Comparison of ENCODE assay signal across 1 cellular context in the genomic region with DNA sequence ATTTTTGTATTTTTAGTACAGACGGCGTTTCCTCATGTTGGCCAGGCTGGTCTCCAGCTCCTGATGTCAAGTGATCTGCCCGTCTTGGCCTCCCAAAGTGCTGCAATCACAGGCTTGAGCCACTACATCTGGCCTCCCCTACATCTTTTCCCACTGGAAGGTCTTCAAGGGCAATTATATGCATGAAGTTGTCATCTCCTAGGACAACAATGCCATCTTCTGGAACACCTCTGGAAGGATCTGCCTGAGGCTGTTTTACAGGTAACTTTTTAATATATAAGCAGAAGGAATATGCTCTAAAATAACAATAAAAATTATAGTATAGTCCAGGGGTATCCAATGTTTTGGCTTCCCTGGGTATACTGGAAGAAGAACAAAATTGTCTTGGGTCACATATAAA.
TF ChIP-seq lines count a peak whose summit lies in the region.

No MANE protein-coding gene starts in this region.

TF ChIP-seq in K562, 482 proteins besides CTCF, POLR2A, EP300 and RAD21 (continued from another document):
- TF ChIP-seq, protein P1, sequence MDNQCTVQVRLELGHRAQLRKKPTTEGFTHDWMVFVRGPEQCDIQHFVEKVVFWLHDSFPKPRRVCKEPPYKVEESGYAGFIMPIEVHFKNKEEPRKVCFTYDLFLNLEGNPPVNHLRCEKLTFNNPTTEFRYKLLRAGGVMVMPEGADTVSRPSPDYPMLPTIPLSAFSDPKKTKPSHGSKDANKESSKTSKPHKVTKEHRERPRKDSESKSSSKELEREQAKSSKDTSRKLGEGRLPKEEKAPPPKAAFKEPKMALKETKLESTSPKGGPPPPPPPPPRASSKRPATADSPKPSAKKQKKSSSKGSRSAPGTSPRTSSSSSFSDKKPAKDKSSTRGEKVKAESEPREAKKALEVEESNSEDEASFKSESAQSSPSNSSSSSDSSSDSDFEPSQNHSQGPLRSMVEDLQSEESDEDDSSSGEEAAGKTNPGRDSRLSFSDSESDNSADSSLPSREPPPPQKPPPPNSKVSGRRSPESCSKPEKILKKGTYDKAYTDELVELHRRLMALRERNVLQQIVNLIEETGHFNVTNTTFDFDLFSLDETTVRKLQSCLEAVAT (IDR thresholded peaks at IDR 0.05) = no peak
- no peak for TF ChIP-seq FOSL1 (tag; conservative IDR thresholded peaks at IDR 0.05)
- TF ChIP-seq GABPB2 (CRISPR knock-in tag; conservative IDR thresholded peaks at IDR 0.05) = no peak
- no peak for TF ChIP-seq ZNF644 (tag; IDR thresholded peaks at IDR 0.05; ENCODE audit: low read depth)
- TF ChIP-seq, protein P2, sequence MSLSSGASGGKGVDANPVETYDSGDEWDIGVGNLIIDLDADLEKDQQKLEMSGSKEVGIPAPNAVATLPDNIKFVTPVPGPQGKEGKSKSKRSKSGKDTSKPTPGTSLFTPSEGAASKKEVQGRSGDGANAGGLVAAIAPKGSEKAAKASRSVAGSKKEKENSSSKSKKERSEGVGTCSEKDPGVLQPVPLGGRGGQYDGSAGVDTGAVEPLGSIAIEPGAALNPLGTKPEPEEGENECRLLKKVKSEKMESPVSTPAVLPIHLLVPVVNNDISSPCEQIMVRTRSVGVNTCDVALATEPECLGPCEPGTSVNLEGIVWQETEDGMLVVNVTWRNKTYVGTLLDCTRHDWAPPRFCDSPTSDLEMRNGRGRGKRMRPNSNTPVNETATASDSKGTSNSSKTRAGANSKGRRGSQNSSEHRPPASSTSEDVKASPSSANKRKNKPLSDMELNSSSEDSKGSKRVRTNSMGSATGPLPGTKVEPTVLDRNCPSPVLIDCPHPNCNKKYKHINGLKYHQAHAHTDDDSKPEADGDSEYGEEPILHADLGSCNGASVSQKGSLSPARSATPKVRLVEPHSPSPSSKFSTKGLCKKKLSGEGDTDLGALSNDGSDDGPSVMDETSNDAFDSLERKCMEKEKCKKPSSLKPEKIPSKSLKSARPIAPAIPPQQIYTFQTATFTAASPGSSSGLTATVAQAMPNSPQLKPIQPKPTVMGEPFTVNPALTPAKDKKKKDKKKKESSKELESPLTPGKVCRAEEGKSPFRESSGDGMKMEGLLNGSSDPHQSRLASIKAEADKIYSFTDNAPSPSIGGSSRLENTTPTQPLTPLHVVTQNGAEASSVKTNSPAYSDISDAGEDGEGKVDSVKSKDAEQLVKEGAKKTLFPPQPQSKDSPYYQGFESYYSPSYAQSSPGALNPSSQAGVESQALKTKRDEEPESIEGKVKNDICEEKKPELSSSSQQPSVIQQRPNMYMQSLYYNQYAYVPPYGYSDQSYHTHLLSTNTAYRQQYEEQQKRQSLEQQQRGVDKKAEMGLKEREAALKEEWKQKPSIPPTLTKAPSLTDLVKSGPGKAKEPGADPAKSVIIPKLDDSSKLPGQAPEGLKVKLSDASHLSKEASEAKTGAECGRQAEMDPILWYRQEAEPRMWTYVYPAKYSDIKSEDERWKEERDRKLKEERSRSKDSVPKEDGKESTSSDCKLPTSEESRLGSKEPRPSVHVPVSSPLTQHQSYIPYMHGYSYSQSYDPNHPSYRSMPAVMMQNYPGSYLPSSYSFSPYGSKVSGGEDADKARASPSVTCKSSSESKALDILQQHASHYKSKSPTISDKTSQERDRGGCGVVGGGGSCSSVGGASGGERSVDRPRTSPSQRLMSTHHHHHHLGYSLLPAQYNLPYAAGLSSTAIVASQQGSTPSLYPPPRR (CRISPR knock-in tag; IDR thresholded peaks at IDR 0.05; ENCODE audit: borderline replicate concordance) = no peak
- TF ChIP-seq SMC3 (conservative IDR thresholded peaks at IDR 0.05; ENCODE audit: insufficient read depth, low read depth, low read length) = 0 out of 2 replicates have a peak, but pooled peaks have one; percentile 11
